8 cellular contexts compared by ENCODE assay signal in genomic region chr11:47848636-47849155, GRCh38. TPM values are rescaled to one million over a fixed set of nuclear protein-coding genes. Genes with fewer than 3 reads are reported as not detected.
DNase-seq lines count a peak whose midpoint lies in the region; ATAC-seq and TF ChIP-seq lines count a peak whose summit lies in the region.

No MANE protein-coding gene starts in this region.

- H2AFZ ChIP-seq in PC-3 (ENCODE audit: low read length) (peak overlapping the region; percentile 83), fibroblast of lung (ENCODE audit: low read length) (peak overlapping the region; percentile 91)

- no peaks in the 10 kb centered on the region for H4K20me1 ChIP-seq in PC-3 (ENCODE audit: low read length)
- no peaks in the 10 kb centered on the region for H4K20me1 ChIP-seq in fibroblast of lung (ENCODE audit: control insufficient read depth, extremely low read depth, insufficient read depth, low read length)

- TSS peak; percentile 86 for BruUV-seq in PC-3 (replicated peaks; lab: Mats Ljungman, UMichigan)

- H3K4me2 ChIP-seq in PC-3 (ENCODE audit: low read length): peak overlapping the region; percentile 86
- peak overlapping the region; percentile 99 for H3K4me2 ChIP-seq in fibroblast of lung (ENCODE audit: extremely low read depth, insufficient read depth, low read length)

- POLR2A ChIA-PET in PC-3 (lab: Charles Lee; ENCODE audit: unreplicated experiment): interaction anchor here (0.6 kb wide), 1 partner anchor 23 kb away, joined by 4 read pairs; no protein-coding TSS in a partner anchor

- DNase-seq in stimulated activated naive CD8-positive, alpha-beta T cell treated with anti-CD3 and anti-CD28 coated beads, Interleukin-15, Interleukin-2, amounts not matched to agents 100 U/mL and 50 U/mL, for 24 hours: no peak
- no peak for DNase-seq in PC-3
- no peak for DNase-seq in fibroblast of lung (ENCODE audit: low read depth in 2 of 2)
- no peak for DNase-seq in retinal pigment epithelial cell (ENCODE audit: low read depth)
- no peak for DNase-seq in SHP77 (lab: John Stamatoyannopoulos, UW)
- DNase-seq in NCI-H1048 (lab: John Stamatoyannopoulos, UW): no peak

- H3K9ac ChIP-seq in PC-3 (ENCODE audit: low read length): peak overlapping the region; percentile 92
- peak overlapping the region; percentile 85 for H3K9ac ChIP-seq in fibroblast of lung (ENCODE audit: insufficient read depth, low read length)

- H3K36me3 ChIP-seq in PC-3 (ENCODE audit: low read depth, low read length) (peaks cover 9% of the 10 kb centered on the region), fibroblast of lung (ENCODE audit: control insufficient read depth, insufficient read depth, low read length) (no peaks in the 10 kb centered on the region)

- H3K4me3 ChIP-seq in PC-3 (ENCODE audit: low read length): peak overlapping the region; percentile 85
- H3K4me3 ChIP-seq in fibroblast of lung (replicated peaks in 1 of 4; ENCODE audit: control extremely low read depth in 1 of 4, insufficient read depth in 1 of 4, low read depth in 3 of 4, low read length in 4 of 4): peak overlapping the region; percentile 80 to 95 (median 92)
- peak overlapping the region; percentile 97 for H3K4me3 ChIP-seq in retinal pigment epithelial cell (ENCODE audit: low read length)

- H3K27ac ChIP-seq in PC-3 (ENCODE audit: low read length): peak overlapping the region; percentile 52
- H3K27ac ChIP-seq in fibroblast of lung (ENCODE audit: insufficient read depth, low read length): peak overlapping the region; percentile 92

- H3K36me3 Mint-ChIP-seq in stimulated activated naive CD8-positive, alpha-beta T cell treated with anti-CD3 and anti-CD28 coated beads, Interleukin-15, Interleukin-2, amounts not matched to agents 100 ng/mL and 50 ng/mL, for 24 hours (ENCODE audit: low read depth): peaks cover 25% of the 10 kb centered on the region

- peaks cover 12% of the 10 kb centered on the region for H3K4me1 ChIP-seq in PC-3 (ENCODE audit: insufficient read depth, low read length)
- peaks cover 8% of the 10 kb centered on the region for H3K4me1 ChIP-seq in fibroblast of lung (ENCODE audit: control insufficient read depth, extremely low read depth, insufficient read depth, low read length)

- H3K27me3 Mint-ChIP-seq in stimulated activated naive CD8-positive, alpha-beta T cell treated with anti-CD3 and anti-CD28 coated beads, Interleukin-15, Interleukin-2, amounts not matched to agents 100 ng/mL and 50 ng/mL, for 24 hours: no peaks in the 10 kb centered on the region

- no peaks in the 10 kb centered on the region for H3K9me2 ChIP-seq in PC-3 (replicated peaks; ENCODE audit: low read length)

- no peaks in the 10 kb centered on the region for H3F3A ChIP-seq in PC-3 (ENCODE audit: low read length, unreplicated experiment)

- TF ChIP-seq CTCF in PC-3 (conservative IDR thresholded peaks at IDR 0.05; ENCODE audit: low read depth, low read length) (no peak), fibroblast of lung (conservative IDR thresholded peaks at IDR 0.05 in 1 of 2, IDR thresholded peaks at IDR 0.05 in 1 of 2; ENCODE audit: low read depth in 1 of 2, low read length in 2 of 2) (no peak), retinal pigment epithelial cell (conservative IDR thresholded peaks at IDR 0.05; ENCODE audit: low read depth, low read length) (no peak)

- ATAC-seq in stimulated activated naive CD8-positive, alpha-beta T cell treated with anti-CD3 and anti-CD28 coated beads, Interleukin-15, Interleukin-2, amounts not matched to agents 100 U/mL and 50 U/mL, for 24 hours: no peak
- ATAC-seq in PC-3: no peak; the same call in 1 of the 2 replicates
- no peak for ATAC-seq in GM18873 (IDR thresholded peaks at IDR 0.05; ENCODE audit: low FRiP score, unreplicated experiment)

- H3K4me1 Mint-ChIP-seq in stimulated activated naive CD8-positive, alpha-beta T cell treated with anti-CD3 and anti-CD28 coated beads, Interleukin-15, Interleukin-2, amounts not matched to agents 100 ng/mL and 50 ng/mL, for 24 hours (ENCODE audit: low read depth): peaks cover 66% of the 10 kb centered on the region

- H3K9me3 ChIP-seq in PC-3 (ENCODE audit: low read length): no peaks in the 10 kb centered on the region
- H3K9me3 ChIP-seq in fibroblast of lung (ENCODE audit: control insufficient read depth, insufficient read depth, low read depth, low read length): no peaks in the 10 kb centered on the region

- peak overlapping the region; percentile 99 for H3K4me3 Mint-ChIP-seq in stimulated activated naive CD8-positive, alpha-beta T cell treated with anti-CD3 and anti-CD28 coated beads, Interleukin-15, Interleukin-2, amounts not matched to agents 100 ng/mL and 50 ng/mL, for 24 hours

- peaks cover 41% of the 10 kb centered on the region for H3K79me2 ChIP-seq in PC-3 (ENCODE audit: low read length)
- peaks cover 24% of the 10 kb centered on the region for H3K79me2 ChIP-seq in fibroblast of lung (ENCODE audit: control insufficient read depth, insufficient read depth, low read length)

- no peaks in the 10 kb centered on the region for H3K9me3 Mint-ChIP-seq in stimulated activated naive CD8-positive, alpha-beta T cell treated with anti-CD3 and anti-CD28 coated beads, Interleukin-15, Interleukin-2, amounts not matched to agents 100 ng/mL and 50 ng/mL, for 24 hours

- CTCF ChIA-PET in PC-3 (lab: Charles Lee): no interaction called here

- H3K27me3 ChIP-seq in PC-3 (ENCODE audit: low read length): no peaks in the 10 kb centered on the region
- H3K27me3 ChIP-seq in fibroblast of lung (ENCODE audit: control insufficient read depth, insufficient read depth, low read length): no peaks in the 10 kb centered on the region

- intact Hi-C loops in PC-3 (cut with micrococcal nuclease): loop anchor here (2.0 to 5.0 kb wide), 2 partner anchors 81 to 206 kb away; partner anchors contain the start of genes FNBP4 and MTCH2

- peak overlapping the region; percentile 99 for H3K27ac Mint-ChIP-seq in stimulated activated naive CD8-positive, alpha-beta T cell treated with anti-CD3 and anti-CD28 coated beads, Interleukin-15, Interleukin-2, amounts not matched to agents 100 ng/mL and 50 ng/mL, for 24 hours

RNA-seq across cellular contexts. Expression of gene NUP160, which starts 0.5 kb away (rescaled TPM):
- total RNA-seq in PC-3 (2014; rRNA removed): 23.0 and 25.9 TPM in 2 replicates
- total RNA-seq in fibroblast of lung: 25.8 and 28.5 TPM in 2 replicates
- polyA plus RNA-seq in fibroblast of lung: 25.5 and 25.9 TPM in 2 replicates
- polyA plus RNA-seq in fibroblast of lung (2012): 18.0 and 18.5 TPM in 2 replicates
- polyA minus RNA-seq in fibroblast of lung (ENCODE audit: low replicate concordance): 21.7 and 23.5 TPM in 2 replicates
